ENCODE assay signal across 22 cellular contexts in the genomic region with DNA sequence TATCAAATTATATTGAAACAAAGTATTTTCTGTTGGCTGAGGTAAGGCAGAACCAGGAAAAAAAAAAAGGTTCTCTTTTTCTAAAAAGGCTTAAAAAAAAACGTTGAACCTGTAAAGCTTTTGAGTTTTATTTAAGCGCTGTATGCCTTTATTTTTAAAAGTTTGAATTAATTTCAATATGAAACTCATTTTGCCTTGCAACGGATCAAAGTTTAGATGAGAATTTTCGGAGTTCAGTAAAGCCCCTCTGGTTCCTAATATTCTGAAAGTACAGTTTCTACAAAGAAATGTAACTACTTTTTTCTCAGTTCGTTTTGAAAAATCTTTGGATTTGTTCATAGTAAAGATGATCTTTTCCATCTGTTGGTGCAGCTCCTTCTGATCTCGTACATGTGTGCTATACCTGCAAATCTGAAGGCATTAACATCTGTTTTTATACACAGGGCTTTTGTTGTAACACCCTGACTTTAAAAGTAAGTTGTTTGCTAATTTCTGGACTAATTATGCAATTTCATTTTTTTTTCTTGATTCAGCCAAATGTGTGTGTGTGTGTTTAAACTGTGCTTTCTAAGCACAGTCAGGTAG. TPM values are rescaled to one million over a fixed set of nuclear protein-coding genes. Genes with fewer than 3 reads are reported as not detected.
A peak's percentile ranks its signal among the peaks of the same experiment; 100 is the strongest.
DNase-seq lines count a peak whose midpoint lies in the region; ATAC-seq, FAIRE-seq and TF ChIP-seq lines count a peak whose summit lies in the region.
"Had no signal": no experiment of that assay in that cellular context is flagged by ENCODE, and none has a peak within 500 bp of the region (broad histone marks: within the 10 kb centered on the region; RNA-seq: fewer than 3 reads in every experiment).

No MANE protein-coding gene starts in this region.

- H3K4me3 ChIP-seq in WERI-Rb-1 (ENCODE audit: low read depth, low read length), result peak overlapping the region; percentile 73
- peak overlapping the region in 1 of 8 donors; percentile 0 for H3K4me3 ChIP-seq in spleen
- H3K4me3 ChIP-seq: adrenal gland, cardiac muscle cell, gastroesophageal sphincter had no signal

- intact Hi-C loops in spleen (cut with DNase I; ENCODE audit: low total_unique reads), result loop anchor here (10.0 kb wide), 1 partner anchor 222 kb away; no protein-coding TSS in a partner anchor

- TF ChIP-seq CTCF in WERI-Rb-1 (IDR thresholded peaks at IDR 0.05; ENCODE audit: low read depth, low read length), result no peak
- no peak for TF ChIP-seq CTCF in spleen (IDR thresholded peaks at IDR 0.05 in 8 of 11, conservative IDR thresholded peaks at IDR 0.05 in 3 of 11)

- TF ChIP-seq POLR2A in spleen (IDR thresholded peaks at IDR 0.05), result no peak

- H3K9me3 ChIP-seq in WERI-Rb-1 (ENCODE audit: severe bottlenecking), result no peaks in the 10 kb centered on the region
- H3K9me3 ChIP-seq in spleen, result no peaks in the 10 kb centered on the region
- H3K9me3 ChIP-seq: adrenal gland, Caco-2, gastroesophageal sphincter had no signal

- H3K4me1 ChIP-seq in spleen, result peaks cover 22 to 74% (median 36%) of the 10 kb centered on the region in 6 donors
- H3K4me1 ChIP-seq: parathyroid adenoma had no signal

- DNase-seq in GM18507 (ENCODE audit: extremely low spot score, insufficient read length, low read depth), result no peak
- DNase-seq in WERI-Rb-1, result no peak
- no peak for DNase-seq in spleen
- no peak for DNase-seq in Kasumi-1 (lab: John Stamatoyannopoulos, UW)
- no peak for DNase-seq in DMS53 (lab: John Stamatoyannopoulos, UW)
- DNase-seq in NCI-H2196 (lab: John Stamatoyannopoulos, UW; ENCODE audit: unreplicated experiment), result no peak
- DNase-seq: activated CD4-positive, alpha-beta T cell treated with anti-CD3 and anti-CD28 coated beads, Interleukin-2, amount 50 U/mL, for 48 hours; activated gamma-delta T cell treated with Interleukin-2 at 50 U/mL for 16 hours; adrenal gland; Caco-2; kidney glomerular epithelial cell; NCI-H1694; NCI-H226; stimulated activated CD4-positive, alpha-beta T cell treated with anti-CD3 and anti-CD28 coated beads, Interleukin-2, amount 100 ng/mL, for 48 hours; stimulated activated naive CD4-positive, alpha-beta T cell treated with Interleukin-2 at 50 U/mL for 16 hours had no signal

- H3K36me3 ChIP-seq in WERI-Rb-1 (peaks cover 56% of the 10 kb centered on the region), spleen (peaks cover 0 to 44% (median 29%) of the 10 kb centered on the region in 6 donors)

- FAIRE-seq in GM18507 (lab: Jason Lieb, UNC) (peak; percentile 5), islet of Langerhans (lab: Jason Lieb, UNC) (peak; percentile 5)

- H3K27me3 ChIP-seq in WERI-Rb-1 (ENCODE audit: insufficient read depth, low read depth, severe bottlenecking) (no peaks in the 10 kb centered on the region), spleen (replicated peaks in 1 of 7) (no peaks in the 10 kb centered on the region)
- H3K27me3 ChIP-seq: adrenal gland, cardiac muscle cell, gastroesophageal sphincter had no signal

- H3K27ac ChIP-seq in WERI-Rb-1, result peak overlapping the region; percentile 91
- peak overlapping the region in 6 of 8 donors; percentile 88 to 100 (median 99) for H3K27ac ChIP-seq in spleen
- H3K27ac ChIP-seq: adrenal gland, cardiac muscle cell, parathyroid adenoma had no signal

- no peak for ATAC-seq in GM18861 (IDR thresholded peaks at IDR 0.05; ENCODE audit: unreplicated experiment)
- ATAC-seq: esophagus mucosa, gastroesophageal sphincter, Panc1 had no signal

- 64 to 70% (median 68%) methylated on average over 6 of the region's 6 CpGs for WGBS in spleen, 5 donors

RNA-seq across cellular contexts. Expression of a gene that starts 1.7 kb away (rescaled TPM):
- 10 to 100 TPM; 29.0 to 43.0 (median 33.8) TPM for total RNA-seq in spleen
- polyA plus RNA-seq in spleen, result 10 to 100 TPM; 17.2 to 24.1 (median 23.1) TPM
